8 cellular contexts compared by ENCODE assay signal in the genomic region with DNA sequence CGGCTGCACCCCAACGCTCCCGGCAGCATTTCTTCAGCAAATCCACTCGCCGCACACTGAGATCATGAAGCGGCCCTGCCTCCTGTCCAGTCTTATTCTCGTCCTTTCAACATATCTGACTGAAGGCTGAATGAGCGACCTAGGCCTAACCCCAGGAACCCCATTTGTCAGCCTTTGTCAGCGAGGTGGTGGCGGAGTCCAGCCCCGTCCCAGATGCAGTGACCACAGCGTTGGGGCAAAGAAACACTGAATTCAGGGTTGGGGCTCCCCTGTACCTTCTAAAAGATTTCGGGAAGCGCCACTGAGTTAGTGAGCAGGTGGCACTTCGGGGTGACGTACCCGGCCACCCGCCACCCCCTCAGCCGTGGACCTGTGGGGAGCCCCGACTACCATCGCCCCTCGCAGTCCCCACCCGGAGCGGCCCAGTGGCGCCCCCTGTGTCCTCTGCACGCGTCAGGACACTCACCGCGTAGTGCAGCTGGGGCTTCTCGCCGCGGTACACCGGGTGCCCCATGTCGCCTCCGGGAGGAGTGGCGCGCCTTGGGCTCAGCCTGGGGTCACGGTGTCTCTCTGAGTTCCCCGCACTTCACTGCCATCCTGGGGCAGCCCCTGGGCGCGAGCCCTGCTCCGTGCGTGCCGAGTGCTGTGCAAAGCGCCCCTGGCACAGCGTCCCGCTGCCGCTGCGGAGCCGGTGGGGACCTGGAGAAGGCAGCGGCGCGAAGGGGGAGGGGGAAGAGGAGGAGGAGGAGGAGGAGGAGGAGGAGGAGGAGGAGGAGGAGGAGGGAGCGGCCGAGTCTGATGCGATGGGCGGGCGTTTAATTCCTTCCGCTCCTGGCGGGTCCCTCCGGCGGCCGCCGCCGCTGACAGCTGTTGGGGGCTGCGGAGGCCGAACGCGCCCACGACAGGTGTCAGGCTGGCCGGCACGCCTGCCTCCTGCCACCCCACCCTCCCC.
DNase-seq lines count a peak whose midpoint lies in the region; ATAC-seq, FAIRE-seq and TF ChIP-seq lines count a peak whose summit lies in the region.

No MANE protein-coding gene starts in this region.

- H3K36me3 ChIP-seq in psoas muscle (ENCODE audit: insufficient read depth in 1 of 2, low read depth in 1 of 2) = no peaks in the 10 kb centered on the region

- H3K9me3 ChIP-seq in psoas muscle = no peaks in the 10 kb centered on the region

- H3K4me1 ChIP-seq in psoas muscle = no peaks in the 10 kb centered on the region

- peak; percentile 95 for FAIRE-seq in GM19239 (lab: Jason Lieb, UNC)

- no peak for TF ChIP-seq CTCF in psoas muscle (IDR thresholded peaks at IDR 0.05)

- peak; percentile 85 for ATAC-seq in Right ventricle myocardium superior (ENCODE audit: poor library complexity)
- peak; percentile 54 to 81 (median 77) for ATAC-seq in psoas muscle
- ATAC-seq in HG03460 (IDR thresholded peaks at IDR 0.05; ENCODE audit: unreplicated experiment) = no peak
- no peak for ATAC-seq in HG03378 (IDR thresholded peaks at IDR 0.05; ENCODE audit: unreplicated experiment)

- H3K27me3 ChIP-seq in psoas muscle (ENCODE audit: insufficient read depth in 3 of 3, low read length in 2 of 3) = peaks cover 0 to 11% (median 0%) of the 10 kb centered on the region in 3 donors

- WGBS in psoas muscle, 3 donors = 10 to 37% (median 29%) methylated on average over 37 to 65 of the region's 72 CpGs

- peak overlapping the region; percentile 62 for H3K4me3 ChIP-seq in psoas muscle

- intact Hi-C loops in Right ventricle myocardium superior (cut with DNase I) (no loop called here), psoas muscle (cut with DNase I) (no loop called here)

- H3K27ac ChIP-seq in psoas muscle = peak overlapping the region; percentile 46

- DNase-seq in GM19239 (ENCODE audit: insufficient read length, low spot score) (no peak), RPMI8226 (peak; percentile 83), Right ventricle myocardium superior (peak; percentile 67), psoas muscle (peak; percentile 58 to 79), NCI-H2029 treated with DMSO at 0.1 percent for 48 hours (lab: John Stamatoyannopoulos, UW) (no peak), NCI-H1105 (lab: John Stamatoyannopoulos, UW) (no peak)

Comparison
In these comparisons a context has a peak if more than half of its experiments do, and no peak if none do; other contexts are left out.
1. DNase-seq: peak in RPMI8226 (single experiment), Right ventricle myocardium superior (single experiment) and psoas muscle (2 of 2); none in GM19239 (single experiment), NCI-H2029 treated with DMSO at 0.1 percent for 48 hours (single experiment) and NCI-H1105 (single experiment).
2. ATAC-seq: peak in Right ventricle myocardium superior (single experiment) and psoas muscle (4 of 4); none in HG03460 (single experiment) and HG03378 (single experiment).